In the genomic region with DNA sequence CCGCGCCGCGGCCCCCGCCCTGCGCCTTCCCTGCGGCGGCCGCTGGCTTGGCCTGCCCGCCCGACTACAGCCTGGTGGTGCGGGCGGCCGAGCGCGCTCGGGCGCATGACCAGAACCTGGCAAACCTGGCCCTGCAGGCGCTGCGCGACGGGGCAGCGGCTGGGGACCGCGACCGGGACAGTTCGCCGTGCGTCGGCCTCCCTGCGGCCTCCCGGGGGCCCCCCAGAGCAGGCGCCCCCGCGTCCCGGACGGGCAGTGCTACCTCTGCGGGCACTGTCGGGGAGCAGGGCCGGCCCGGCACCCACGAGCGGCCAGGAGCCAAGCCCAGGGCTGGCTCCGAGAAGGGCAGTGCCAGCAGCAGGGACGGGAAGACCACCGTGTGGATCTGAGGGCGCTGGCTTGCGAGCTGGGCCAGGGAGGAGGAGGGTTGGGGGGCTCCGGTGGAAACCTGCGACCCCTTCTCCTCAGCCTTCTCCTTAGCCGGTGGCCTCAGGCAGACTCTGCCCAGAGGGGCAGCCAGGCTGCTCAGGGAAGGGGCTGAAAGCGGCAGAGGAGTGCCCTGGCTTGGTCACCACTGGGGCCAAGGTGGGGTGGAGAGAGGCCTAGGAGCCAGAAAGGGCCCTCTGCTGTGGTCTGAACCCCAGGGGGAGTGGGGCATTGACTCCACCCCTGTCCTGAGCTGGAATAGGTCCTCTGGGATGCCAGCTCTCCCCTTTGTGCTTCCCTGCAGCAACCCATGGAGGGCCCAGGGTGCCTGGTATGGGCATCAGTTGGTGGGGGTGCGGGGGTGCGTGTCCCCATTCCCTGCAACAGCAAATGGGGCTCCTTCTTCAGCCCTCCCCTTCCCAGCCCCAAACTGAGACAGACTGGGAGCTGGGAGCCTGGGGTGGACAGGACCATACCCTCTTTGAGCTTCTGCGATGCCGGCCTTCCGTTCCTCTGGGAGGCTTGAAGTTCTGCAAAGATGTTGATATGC, we compare ENCODE assay signal across 1 cellular context.
TF ChIP-seq lines count a peak whose summit lies in the region.

No MANE protein-coding gene starts in this region.

TF ChIP-seq in HepG2, 621 proteins besides CTCF, POLR2A, EP300 and RAD21:
- TF ChIP-seq ZNF598 (CRISPR knock-in tag; IDR thresholded peaks at IDR 0.05; ENCODE audit: borderline replicate concordance): no peak
- no peak for TF ChIP-seq SRSF9 (IDR thresholded peaks at IDR 0.05; ENCODE audit: borderline replicate concordance, insufficient read depth, low read depth, low read length, poor library complexity, severe bottlenecking)
- TF ChIP-seq STAG1 (CRISPR knock-in tag; IDR thresholded peaks at IDR 0.05): no peak
- TF ChIP-seq, protein P1, sequence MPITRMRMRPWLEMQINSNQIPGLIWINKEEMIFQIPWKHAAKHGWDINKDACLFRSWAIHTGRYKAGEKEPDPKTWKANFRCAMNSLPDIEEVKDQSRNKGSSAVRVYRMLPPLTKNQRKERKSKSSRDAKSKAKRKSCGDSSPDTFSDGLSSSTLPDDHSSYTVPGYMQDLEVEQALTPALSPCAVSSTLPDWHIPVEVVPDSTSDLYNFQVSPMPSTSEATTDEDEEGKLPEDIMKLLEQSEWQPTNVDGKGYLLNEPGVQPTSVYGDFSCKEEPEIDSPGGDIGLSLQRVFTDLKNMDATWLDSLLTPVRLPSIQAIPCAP (CRISPR knock-in tag; IDR thresholded peaks at IDR 0.05; ENCODE audit: low read depth): no peak
- no peak for TF ChIP-seq ZFP36L2 (CRISPR knock-in tag; IDR thresholded peaks at IDR 0.05)
- no peak for TF ChIP-seq SP2 (CRISPR knock-in tag; IDR thresholded peaks at IDR 0.05)
- TF ChIP-seq MTF2 (CRISPR knock-in tag; IDR thresholded peaks at IDR 0.05; ENCODE audit: borderline replicate concordance): no peak
- no peak for TF ChIP-seq ZNF567 (CRISPR knock-in tag; IDR thresholded peaks at IDR 0.05; ENCODE audit: borderline replicate concordance)
TF ChIP-seq in HepG2: peak in this region for 0.
